Comparison of ENCODE assay signal across 1 cellular context in the genomic region with DNA sequence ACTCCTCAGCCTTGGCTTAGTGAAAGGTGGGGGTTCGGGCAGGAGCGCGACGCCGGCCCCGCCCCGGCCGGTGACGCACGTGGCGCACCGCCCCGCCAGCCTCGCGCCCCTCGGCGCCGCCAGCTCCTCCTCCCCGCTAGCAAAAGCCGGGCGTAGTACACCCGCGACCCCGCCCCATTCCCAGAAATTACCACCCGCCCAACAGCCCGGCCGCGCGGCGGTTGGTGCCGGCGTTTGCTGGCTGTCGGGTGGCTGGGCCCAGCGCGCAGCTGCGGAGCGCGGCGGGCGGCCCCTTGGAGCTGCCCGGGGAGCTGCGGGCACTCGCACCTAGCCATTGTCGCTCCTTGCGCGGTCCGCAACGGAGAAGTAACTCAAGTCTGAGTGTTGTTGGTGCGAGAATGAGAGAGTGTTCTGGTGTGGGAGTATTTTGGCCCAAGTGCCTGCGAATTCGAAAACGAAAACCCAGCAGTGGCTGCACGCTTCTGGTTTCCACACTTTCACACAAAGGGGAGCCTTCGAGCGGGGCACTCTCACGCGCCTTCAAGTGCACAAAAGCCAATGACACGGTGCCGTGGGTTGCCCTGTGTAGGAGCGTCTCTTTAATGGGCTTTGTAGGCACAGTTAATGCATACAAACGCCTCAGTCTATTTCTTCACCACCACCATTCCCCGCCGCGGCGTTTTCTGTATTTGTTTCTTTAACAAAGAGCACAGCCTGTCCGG.
A peak's percentile ranks its signal among the peaks of the same experiment; 100 is the strongest.
TF ChIP-seq lines count a peak whose summit lies in the region.

No MANE protein-coding gene starts in this region.

TF ChIP-seq in HepG2, 621 proteins besides CTCF, POLR2A, EP300 and RAD21 (continued from another document and continues in another):
- TF ChIP-seq CREB1 (IDR thresholded peaks at IDR 0.05) (peak; percentile 52; the same call in 1 of the 2 replicates), CREB1 (CRISPR knock-in tag; IDR thresholded peaks at IDR 0.05) (peak; percentile 19; the same call in 1 of the 2 replicates), REPIN1 (CRISPR knock-in tag; IDR thresholded peaks at IDR 0.05; ENCODE audit: borderline replicate concordance, low read depth) (peak; percentile 67; the same call in 1 of the 2 replicates), RNF2 (conservative IDR thresholded peaks at IDR 0.05; ENCODE audit: low read depth) (peak; percentile 49), ZNF234 (CRISPR knock-in tag; conservative IDR thresholded peaks at IDR 0.05) (0 out of 2 replicates have a peak, but pooled peaks have one; percentile 36), ZSCAN9 (CRISPR knock-in tag; IDR thresholded peaks at IDR 0.05; ENCODE audit: borderline replicate concordance) (peak; percentile 66; the same call in 1 of the 2 replicates), SAP130 (CRISPR knock-in tag; IDR thresholded peaks at IDR 0.05; ENCODE audit: low read depth) (peak; percentile 90), ZNF232 (CRISPR knock-in tag; IDR thresholded peaks at IDR 0.05; ENCODE audit: borderline replicate concordance) (no peak), U2AF1 (optimal IDR thresholded peaks at IDR 0.05; ENCODE audit: low read depth, low read length) (no peak), ZNF331 (CRISPR knock-in tag; IDR thresholded peaks at IDR 0.05) (0 out of 2 replicates have a peak, but pooled peaks have one; percentile 29), MTA1 (CRISPR knock-in tag; IDR thresholded peaks at IDR 0.05; ENCODE audit: borderline replicate concordance) (peak; percentile 42; the same call in 1 of the 2 replicates), ZFP36 (IDR thresholded peaks at IDR 0.05; ENCODE audit: borderline replicate concordance, low read depth, low read length, partially characterized antibody) (no peak), ASH2L (IDR thresholded peaks at IDR 0.05; ENCODE audit: insufficient read length, low read depth, low read length) (peak; percentile 71), ZSCAN31 (CRISPR knock-in tag; IDR thresholded peaks at IDR 0.05; ENCODE audit: low read depth) (0 out of 2 replicates have a peak, but pooled peaks have one; percentile 39), SP2 (CRISPR knock-in tag; IDR thresholded peaks at IDR 0.05) (peak; percentile 18; the same call in 1 of the 2 replicates), TSC22D2 (CRISPR knock-in tag; IDR thresholded peaks at IDR 0.05; ENCODE audit: borderline replicate concordance) (no peak), PRMT3 (CRISPR knock-in tag; IDR thresholded peaks at IDR 0.05; ENCODE audit: borderline replicate concordance, low read depth) (0 out of 2 replicates have a peak, but pooled peaks have one; percentile 21), SMAD3 (CRISPR knock-in tag; IDR thresholded peaks at IDR 0.05) (no peak), BRCA1 (CRISPR knock-in tag; IDR thresholded peaks at IDR 0.05) (no peak), SOX6 (IDR thresholded peaks at IDR 0.05) (no peak), SOX6 (CRISPR knock-in tag; IDR thresholded peaks at IDR 0.05) (peak; percentile 54), ZNF264 (CRISPR knock-in tag; IDR thresholded peaks at IDR 0.05) (0 out of 2 replicates have a peak, but pooled peaks have one; percentile 17), ZSCAN21 (CRISPR knock-in tag; IDR thresholded peaks at IDR 0.05; ENCODE audit: borderline replicate concordance) (peak; percentile 31; the same call in 1 of the 2 replicates), MAZ (IDR thresholded peaks at IDR 0.05; ENCODE audit: borderline replicate concordance, low read depth, low read length) (peak; percentile 80; the same call in 1 of the 2 replicates), MAZ (CRISPR knock-in tag; IDR thresholded peaks at IDR 0.05; ENCODE audit: low read depth) (peak; percentile 92)
- TF ChIP-seq, protein P1, sequence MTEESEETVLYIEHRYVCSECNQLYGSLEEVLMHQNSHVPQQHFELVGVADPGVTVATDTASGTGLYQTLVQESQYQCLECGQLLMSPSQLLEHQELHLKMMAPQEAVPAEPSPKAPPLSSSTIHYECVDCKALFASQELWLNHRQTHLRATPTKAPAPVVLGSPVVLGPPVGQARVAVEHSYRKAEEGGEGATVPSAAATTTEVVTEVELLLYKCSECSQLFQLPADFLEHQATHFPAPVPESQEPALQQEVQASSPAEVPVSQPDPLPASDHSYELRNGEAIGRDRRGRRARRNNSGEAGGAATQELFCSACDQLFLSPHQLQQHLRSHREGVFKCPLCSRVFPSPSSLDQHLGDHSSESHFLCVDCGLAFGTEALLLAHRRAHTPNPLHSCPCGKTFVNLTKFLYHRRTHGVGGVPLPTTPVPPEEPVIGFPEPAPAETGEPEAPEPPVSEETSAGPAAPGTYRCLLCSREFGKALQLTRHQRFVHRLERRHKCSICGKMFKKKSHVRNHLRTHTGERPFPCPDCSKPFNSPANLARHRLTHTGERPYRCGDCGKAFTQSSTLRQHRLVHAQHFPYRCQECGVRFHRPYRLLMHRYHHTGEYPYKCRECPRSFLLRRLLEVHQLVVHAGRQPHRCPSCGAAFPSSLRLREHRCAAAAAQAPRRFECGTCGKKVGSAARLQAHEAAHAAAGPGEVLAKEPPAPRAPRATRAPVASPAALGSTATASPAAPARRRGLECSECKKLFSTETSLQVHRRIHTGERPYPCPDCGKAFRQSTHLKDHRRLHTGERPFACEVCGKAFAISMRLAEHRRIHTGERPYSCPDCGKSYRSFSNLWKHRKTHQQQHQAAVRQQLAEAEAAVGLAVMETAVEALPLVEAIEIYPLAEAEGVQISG (CRISPR knock-in tag; IDR thresholded peaks at IDR 0.05), result peak; percentile 71
- TF ChIP-seq, protein P2, sequence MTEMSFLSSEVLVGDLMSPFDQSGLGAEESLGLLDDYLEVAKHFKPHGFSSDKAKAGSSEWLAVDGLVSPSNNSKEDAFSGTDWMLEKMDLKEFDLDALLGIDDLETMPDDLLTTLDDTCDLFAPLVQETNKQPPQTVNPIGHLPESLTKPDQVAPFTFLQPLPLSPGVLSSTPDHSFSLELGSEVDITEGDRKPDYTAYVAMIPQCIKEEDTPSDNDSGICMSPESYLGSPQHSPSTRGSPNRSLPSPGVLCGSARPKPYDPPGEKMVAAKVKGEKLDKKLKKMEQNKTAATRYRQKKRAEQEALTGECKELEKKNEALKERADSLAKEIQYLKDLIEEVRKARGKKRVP (CRISPR knock-in tag; IDR thresholded peaks at IDR 0.05), result peak in 1 of 2 experiments; percentile 38; a peak in 1 of 4 replicates
- TF ChIP-seq, protein P3, sequence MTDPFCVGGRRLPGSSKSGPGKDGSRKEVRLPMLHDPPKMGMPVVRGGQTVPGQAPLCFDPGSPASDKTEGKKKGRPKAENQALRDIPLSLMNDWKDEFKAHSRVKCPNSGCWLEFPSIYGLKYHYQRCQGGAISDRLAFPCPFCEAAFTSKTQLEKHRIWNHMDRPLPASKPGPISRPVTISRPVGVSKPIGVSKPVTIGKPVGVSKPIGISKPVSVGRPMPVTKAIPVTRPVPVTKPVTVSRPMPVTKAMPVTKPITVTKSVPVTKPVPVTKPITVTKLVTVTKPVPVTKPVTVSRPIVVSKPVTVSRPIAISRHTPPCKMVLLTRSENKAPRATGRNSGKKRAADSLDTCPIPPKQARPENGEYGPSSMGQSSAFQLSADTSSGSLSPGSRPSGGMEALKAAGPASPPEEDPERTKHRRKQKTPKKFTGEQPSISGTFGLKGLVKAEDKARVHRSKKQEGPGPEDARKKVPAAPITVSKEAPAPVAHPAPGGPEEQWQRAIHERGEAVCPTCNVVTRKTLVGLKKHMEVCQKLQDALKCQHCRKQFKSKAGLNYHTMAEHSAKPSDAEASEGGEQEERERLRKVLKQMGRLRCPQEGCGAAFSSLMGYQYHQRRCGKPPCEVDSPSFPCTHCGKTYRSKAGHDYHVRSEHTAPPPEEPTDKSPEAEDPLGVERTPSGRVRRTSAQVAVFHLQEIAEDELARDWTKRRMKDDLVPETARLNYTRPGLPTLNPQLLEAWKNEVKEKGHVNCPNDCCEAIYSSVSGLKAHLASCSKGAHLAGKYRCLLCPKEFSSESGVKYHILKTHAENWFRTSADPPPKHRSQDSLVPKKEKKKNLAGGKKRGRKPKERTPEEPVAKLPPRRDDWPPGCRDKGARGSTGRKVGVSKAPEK (CRISPR knock-in tag; IDR thresholded peaks at IDR 0.05; ENCODE audit: borderline replicate concordance), result no peak
- TF ChIP-seq, protein P4, sequence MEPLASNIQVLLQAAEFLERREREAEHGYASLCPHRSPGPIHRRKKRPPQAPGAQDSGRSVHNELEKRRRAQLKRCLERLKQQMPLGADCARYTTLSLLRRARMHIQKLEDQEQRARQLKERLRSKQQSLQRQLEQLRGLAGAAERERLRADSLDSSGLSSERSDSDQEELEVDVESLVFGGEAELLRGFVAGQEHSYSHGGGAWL (CRISPR knock-in tag; IDR thresholded peaks at IDR 0.05), result peak; percentile 37; the same call in 1 of the 2 replicates
- TF ChIP-seq, protein P5, sequence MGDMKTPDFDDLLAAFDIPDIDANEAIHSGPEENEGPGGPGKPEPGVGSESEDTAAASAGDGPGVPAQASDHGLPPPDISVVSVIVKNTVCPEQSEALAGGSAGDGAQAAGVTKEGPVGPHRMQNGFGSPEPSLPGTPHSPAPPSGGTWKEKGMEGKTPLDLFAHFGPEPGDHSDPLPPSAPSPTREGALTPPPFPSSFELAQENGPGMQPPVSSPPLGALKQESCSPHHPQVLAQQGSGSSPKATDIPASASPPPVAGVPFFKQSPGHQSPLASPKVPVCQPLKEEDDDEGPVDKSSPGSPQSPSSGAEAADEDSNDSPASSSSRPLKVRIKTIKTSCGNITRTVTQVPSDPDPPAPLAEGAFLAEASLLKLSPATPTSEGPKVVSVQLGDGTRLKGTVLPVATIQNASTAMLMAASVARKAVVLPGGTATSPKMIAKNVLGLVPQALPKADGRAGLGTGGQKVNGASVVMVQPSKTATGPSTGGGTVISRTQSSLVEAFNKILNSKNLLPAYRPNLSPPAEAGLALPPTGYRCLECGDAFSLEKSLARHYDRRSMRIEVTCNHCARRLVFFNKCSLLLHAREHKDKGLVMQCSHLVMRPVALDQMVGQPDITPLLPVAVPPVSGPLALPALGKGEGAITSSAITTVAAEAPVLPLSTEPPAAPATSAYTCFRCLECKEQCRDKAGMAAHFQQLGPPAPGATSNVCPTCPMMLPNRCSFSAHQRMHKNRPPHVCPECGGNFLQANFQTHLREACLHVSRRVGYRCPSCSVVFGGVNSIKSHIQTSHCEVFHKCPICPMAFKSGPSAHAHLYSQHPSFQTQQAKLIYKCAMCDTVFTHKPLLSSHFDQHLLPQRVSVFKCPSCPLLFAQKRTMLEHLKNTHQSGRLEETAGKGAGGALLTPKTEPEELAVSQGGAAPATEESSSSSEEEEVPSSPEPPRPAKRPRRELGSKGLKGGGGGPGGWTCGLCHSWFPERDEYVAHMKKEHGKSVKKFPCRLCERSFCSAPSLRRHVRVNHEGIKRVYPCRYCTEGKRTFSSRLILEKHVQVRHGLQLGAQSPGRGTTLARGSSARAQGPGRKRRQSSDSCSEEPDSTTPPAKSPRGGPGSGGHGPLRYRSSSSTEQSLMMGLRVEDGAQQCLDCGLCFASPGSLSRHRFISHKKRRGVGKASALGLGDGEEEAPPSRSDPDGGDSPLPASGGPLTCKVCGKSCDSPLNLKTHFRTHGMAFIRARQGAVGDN (CRISPR knock-in tag; IDR thresholded peaks at IDR 0.05), result peak; percentile 91
- TF ChIP-seq, protein P6, sequence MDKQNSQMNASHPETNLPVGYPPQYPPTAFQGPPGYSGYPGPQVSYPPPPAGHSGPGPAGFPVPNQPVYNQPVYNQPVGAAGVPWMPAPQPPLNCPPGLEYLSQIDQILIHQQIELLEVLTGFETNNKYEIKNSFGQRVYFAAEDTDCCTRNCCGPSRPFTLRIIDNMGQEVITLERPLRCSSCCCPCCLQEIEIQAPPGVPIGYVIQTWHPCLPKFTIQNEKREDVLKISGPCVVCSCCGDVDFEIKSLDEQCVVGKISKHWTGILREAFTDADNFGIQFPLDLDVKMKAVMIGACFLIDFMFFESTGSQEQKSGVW (CRISPR knock-in tag; IDR thresholded peaks at IDR 0.05; ENCODE audit: borderline replicate concordance), result no peak
- TF ChIP-seq, protein P7, sequence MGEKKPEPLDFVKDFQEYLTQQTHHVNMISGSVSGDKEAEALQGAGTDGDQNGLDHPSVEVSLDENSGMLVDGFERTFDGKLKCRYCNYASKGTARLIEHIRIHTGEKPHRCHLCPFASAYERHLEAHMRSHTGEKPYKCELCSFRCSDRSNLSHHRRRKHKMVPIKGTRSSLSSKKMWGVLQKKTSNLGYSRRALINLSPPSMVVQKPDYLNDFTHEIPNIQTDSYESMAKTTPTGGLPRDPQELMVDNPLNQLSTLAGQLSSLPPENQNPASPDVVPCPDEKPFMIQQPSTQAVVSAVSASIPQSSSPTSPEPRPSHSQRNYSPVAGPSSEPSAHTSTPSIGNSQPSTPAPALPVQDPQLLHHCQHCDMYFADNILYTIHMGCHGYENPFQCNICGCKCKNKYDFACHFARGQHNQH (CRISPR knock-in tag; IDR thresholded peaks at IDR 0.05), result 0 out of 2 replicates have a peak, but pooled peaks have one; percentile 39
- TF ChIP-seq, protein P8, sequence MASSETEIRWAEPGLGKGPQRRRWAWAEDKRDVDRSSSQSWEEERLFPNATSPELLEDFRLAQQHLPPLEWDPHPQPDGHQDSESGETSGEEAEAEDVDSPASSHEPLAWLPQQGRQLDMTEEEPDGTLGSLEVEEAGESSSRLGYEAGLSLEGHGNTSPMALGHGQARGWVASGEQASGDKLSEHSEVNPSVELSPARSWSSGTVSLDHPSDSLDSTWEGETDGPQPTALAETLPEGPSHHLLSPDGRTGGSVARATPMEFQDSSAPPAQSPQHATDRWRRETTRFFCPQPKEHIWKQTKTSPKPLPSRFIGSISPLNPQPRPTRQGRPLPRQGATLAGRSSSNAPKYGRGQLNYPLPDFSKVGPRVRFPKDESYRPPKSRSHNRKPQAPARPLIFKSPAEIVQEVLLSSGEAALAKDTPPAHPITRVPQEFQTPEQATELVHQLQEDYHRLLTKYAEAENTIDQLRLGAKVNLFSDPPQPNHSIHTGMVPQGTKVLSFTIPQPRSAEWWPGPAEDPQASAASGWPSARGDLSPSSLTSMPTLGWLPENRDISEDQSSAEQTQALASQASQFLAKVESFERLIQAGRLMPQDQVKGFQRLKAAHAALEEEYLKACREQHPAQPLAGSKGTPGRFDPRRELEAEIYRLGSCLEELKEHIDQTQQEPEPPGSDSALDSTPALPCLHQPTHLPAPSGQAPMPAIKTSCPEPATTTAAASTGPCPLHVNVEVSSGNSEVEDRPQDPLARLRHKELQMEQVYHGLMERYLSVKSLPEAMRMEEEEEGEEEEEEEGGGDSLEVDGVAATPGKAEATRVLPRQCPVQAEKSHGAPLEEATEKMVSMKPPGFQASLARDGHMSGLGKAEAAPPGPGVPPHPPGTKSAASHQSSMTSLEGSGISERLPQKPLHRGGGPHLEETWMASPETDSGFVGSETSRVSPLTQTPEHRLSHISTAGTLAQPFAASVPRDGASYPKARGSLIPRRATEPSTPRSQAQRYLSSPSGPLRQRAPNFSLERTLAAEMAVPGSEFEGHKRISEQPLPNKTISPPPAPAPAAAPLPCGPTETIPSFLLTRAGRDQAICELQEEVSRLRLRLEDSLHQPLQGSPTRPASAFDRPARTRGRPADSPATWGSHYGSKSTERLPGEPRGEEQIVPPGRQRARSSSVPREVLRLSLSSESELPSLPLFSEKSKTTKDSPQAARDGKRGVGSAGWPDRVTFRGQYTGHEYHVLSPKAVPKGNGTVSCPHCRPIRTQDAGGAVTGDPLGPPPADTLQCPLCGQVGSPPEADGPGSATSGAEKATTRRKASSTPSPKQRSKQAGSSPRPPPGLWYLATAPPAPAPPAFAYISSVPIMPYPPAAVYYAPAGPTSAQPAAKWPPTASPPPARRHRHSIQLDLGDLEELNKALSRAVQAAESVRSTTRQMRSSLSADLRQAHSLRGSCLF (CRISPR knock-in tag; IDR thresholded peaks at IDR 0.05; ENCODE audit: borderline replicate concordance), result no peak
- TF ChIP-seq, protein P9, sequence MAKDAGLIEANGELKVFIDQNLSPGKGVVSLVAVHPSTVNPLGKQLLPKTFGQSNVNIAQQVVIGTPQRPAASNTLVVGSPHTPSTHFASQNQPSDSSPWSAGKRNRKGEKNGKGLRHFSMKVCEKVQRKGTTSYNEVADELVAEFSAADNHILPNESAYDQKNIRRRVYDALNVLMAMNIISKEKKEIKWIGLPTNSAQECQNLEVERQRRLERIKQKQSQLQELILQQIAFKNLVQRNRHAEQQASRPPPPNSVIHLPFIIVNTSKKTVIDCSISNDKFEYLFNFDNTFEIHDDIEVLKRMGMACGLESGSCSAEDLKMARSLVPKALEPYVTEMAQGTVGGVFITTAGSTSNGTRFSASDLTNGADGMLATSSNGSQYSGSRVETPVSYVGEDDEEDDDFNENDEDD (CRISPR knock-in tag; IDR thresholded peaks at IDR 0.05; ENCODE audit: borderline replicate concordance), result peak; percentile 49; the same call in 1 of the 2 replicates
